11 cellular contexts compared by ENCODE assay signal in the genomic region with DNA sequence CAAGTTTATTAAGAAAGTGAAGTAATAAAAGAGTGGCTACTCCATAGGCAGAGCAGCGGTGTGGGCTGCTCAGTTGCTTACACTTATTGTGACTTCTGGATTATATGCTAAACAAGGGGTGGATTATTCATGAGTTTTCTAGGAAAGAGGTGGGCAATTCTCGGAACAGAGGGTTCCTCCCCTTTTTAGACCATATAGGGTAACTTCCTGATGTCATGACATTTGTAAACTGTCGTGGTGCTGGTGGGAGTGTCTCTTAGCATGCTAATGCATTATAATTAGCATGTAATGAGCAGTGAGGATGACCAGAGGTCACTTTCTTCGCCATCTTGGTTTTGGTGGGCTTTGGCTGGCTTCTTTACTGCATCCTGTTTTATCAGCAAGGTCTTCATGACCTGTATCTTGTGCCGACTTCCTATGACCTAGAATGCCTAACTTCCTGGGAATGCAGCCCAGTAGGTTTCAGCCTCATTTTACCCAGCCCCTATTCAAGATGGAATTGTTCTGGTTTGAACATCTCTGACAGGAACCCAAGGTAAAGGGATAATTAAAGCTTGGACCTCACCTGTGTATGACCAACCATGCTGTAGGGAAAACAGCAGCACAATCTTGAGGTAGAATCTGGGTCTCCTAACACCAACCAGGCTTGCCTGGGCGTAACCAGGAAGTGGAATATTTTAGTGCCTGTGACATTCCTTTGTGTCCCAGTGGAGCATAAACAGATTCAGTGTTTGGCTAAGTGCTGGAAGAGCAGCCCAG.
DNase-seq lines count a peak whose midpoint lies in the region; ATAC-seq, FAIRE-seq and TF ChIP-seq lines count a peak whose summit lies in the region.
"Had no signal": no experiment of that assay in that cellular context is flagged by ENCODE, and none has a peak within 500 bp of the region (broad histone marks: within the 10 kb centered on the region; RNA-seq: fewer than 3 reads in every experiment).

No MANE protein-coding gene starts in this region.

- no peaks in the 10 kb centered on the region for H3K9me2 ChIP-seq in hepatocyte (replicated peaks; ENCODE audit: insufficient read depth)

- no TSS peak for BruUV-seq in Calu3 (replicated peaks; lab: Mats Ljungman, UMichigan)

- H3K27ac Mint-ChIP-seq in Calu3 (ENCODE audit: unreplicated experiment) = peak overlapping the region; percentile 98
- peak overlapping the region; percentile 80 for H3K27ac Mint-ChIP-seq in T-helper 17 cell
- H3K27ac Mint-ChIP-seq in CD8-positive, alpha-beta memory T cell = peak overlapping the region in 2 of 8 donors; percentile 79 to 85

- ATAC-seq in T-helper 17 cell (no peak), GM18867 (IDR thresholded peaks at IDR 0.05; ENCODE audit: unreplicated experiment) (no peak), HG03469 (IDR thresholded peaks at IDR 0.05; ENCODE audit: unreplicated experiment) (no peak)

- DNase-seq in Calu3 (peak; percentile 52), T-helper 17 cell (no peak), hepatocyte (ENCODE audit: low spot score) (no peak), small intestine (peak; percentile 47)
- DNase-seq in CD8-positive, alpha-beta memory T cell = no peak
- DNase-seq: activated naive CD8-positive, alpha-beta T cell treated with anti-CD3 and anti-CD28 coated beads, Interleukin-2, amount 50 U/mL, for 24 hours; cortex of kidney; NCI-H187 treated with DMSO at 0.1 percent for 48 hours; stimulated activated CD4-positive, alpha-beta T cell treated with anti-CD3 and anti-CD28 coated beads, Interleukin-1b, Interleukin-23, amount 100 ng/mL, for 48 hours had no signal

- H3K9me3 Mint-ChIP-seq in Calu3 (ENCODE audit: low read depth, unreplicated experiment) = peaks cover 5% of the 10 kb centered on the region
- H3K9me3 Mint-ChIP-seq in CD8-positive, alpha-beta memory T cell = no peaks in the 10 kb centered on the region

- CTCF ChIA-PET in Calu3 (lab: Charles Lee) = no interaction called here
- CTCF ChIA-PET in CD8-positive, alpha-beta memory T cell (lab: Charles Lee) = no interaction called here

- no peaks in the 10 kb centered on the region for H3K27me3 ChIP-seq in hepatocyte
- no peaks in the 10 kb centered on the region for H3K27me3 ChIP-seq in small intestine (ENCODE audit: control insufficient read depth in 2 of 2, insufficient read depth in 2 of 2, low read length in 2 of 2)
- H3K27me3 ChIP-seq in CD8-positive, alpha-beta memory T cell (ENCODE audit: insufficient read depth, low read length, poor library complexity, severe bottlenecking) = no peaks in the 10 kb centered on the region

- no peaks in the 10 kb centered on the region for H4K20me1 ChIP-seq in hepatocyte (ENCODE audit: insufficient read depth, poor library complexity, severe bottlenecking)

- peak overlapping the region; percentile 52 for H3K27ac ChIP-seq in hepatocyte
- H3K27ac ChIP-seq in small intestine (ENCODE audit: low read depth in 1 of 2, low read length in 1 of 2) = peak overlapping the region; percentile 61 to 91
- no peak overlapping the region for H3K27ac ChIP-seq in CD8-positive, alpha-beta memory T cell (ENCODE audit: low read depth, low read length)

- H3K4me2 ChIP-seq in hepatocyte = no peak overlapping the region

- TF ChIP-seq CTCF in Calu3 (IDR thresholded peaks at IDR 0.05; ENCODE audit: unreplicated experiment) (no peak), hepatocyte (IDR thresholded peaks at IDR 0.05; ENCODE audit: poor library complexity) (no peak)

- no peak for FAIRE-seq in small intestine (lab: Jason Lieb, UNC)

- POLR2A ChIA-PET in CD8-positive, alpha-beta memory T cell (lab: Charles Lee) = no interaction called here

- H3K9me3 ChIP-seq in T-helper 17 cell (ENCODE audit: control insufficient read depth, low read length, poor library complexity, severe bottlenecking) (no peaks in the 10 kb centered on the region), hepatocyte (ENCODE audit: low read depth) (no peaks in the 10 kb centered on the region), small intestine (ENCODE audit: control insufficient read depth, low read depth) (no peaks in the 10 kb centered on the region)
- no peaks in the 10 kb centered on the region for H3K9me3 ChIP-seq in CD8-positive, alpha-beta memory T cell (ENCODE audit: low read length)

- H2AFZ ChIP-seq in hepatocyte = no peak overlapping the region

- H3K36me3 ChIP-seq in hepatocyte (replicated peaks; ENCODE audit: insufficient read depth, low read depth) (no peaks in the 10 kb centered on the region), small intestine (ENCODE audit: control insufficient read depth in 2 of 2, insufficient read depth in 2 of 2, low read length in 2 of 2) (no peaks in the 10 kb centered on the region)
- H3K36me3 ChIP-seq in CD8-positive, alpha-beta memory T cell (ENCODE audit: insufficient read depth, low read length) = no peaks in the 10 kb centered on the region

- H3K27me3 Mint-ChIP-seq in Calu3 (ENCODE audit: unreplicated experiment) = no peaks in the 10 kb centered on the region
- H3K27me3 Mint-ChIP-seq in T-helper 17 cell = no peaks in the 10 kb centered on the region
- no peaks in the 10 kb centered on the region for H3K27me3 Mint-ChIP-seq in CD8-positive, alpha-beta memory T cell
- H3K27me3 Mint-ChIP-seq: activated naive CD8-positive, alpha-beta T cell treated with anti-CD3 and anti-CD28 coated beads, Interleukin-2, amount 50 U/mL, for 24 hours had no signal

- peaks cover 37% of the 10 kb centered on the region for H3K4me1 ChIP-seq in hepatocyte (ENCODE audit: insufficient read depth)
- H3K4me1 ChIP-seq in small intestine (ENCODE audit: control insufficient read depth in 2 of 2, insufficient read depth in 1 of 2, low read depth in 1 of 2, low read length in 1 of 2) = peaks cover 16 to 18% of the 10 kb centered on the region in 2 donors
- peaks cover 16% of the 10 kb centered on the region for H3K4me1 ChIP-seq in CD8-positive, alpha-beta memory T cell (ENCODE audit: insufficient read depth, low read length)

- H3K36me3 Mint-ChIP-seq in Calu3 (ENCODE audit: insufficient read depth, unreplicated experiment) (peaks cover 45% of the 10 kb centered on the region), T-helper 17 cell (ENCODE audit: low read depth) (peaks cover 2% of the 10 kb centered on the region)
- H3K36me3 Mint-ChIP-seq in CD8-positive, alpha-beta memory T cell = peaks cover 0 to 4% (median 0%) of the 10 kb centered on the region in 3 donors

- H3K4me3 ChIP-seq in hepatocyte (no peak overlapping the region), small intestine (ENCODE audit: low read depth in 1 of 2, low read length in 2 of 2) (no peak overlapping the region)
- no peak overlapping the region for H3K4me3 ChIP-seq in CD8-positive, alpha-beta memory T cell (ENCODE audit: low read length)

- no peaks in the 10 kb centered on the region for H3K79me2 ChIP-seq in hepatocyte

- intact Hi-C loops in Calu3 (cut with micrococcal nuclease; ENCODE audit: unreplicated experiment) = loop anchor here (5.0 to 10.0 kb wide), 2 partner anchors 94 to 322 kb away; partner anchors contain the start of genes IL15RA and PFKFB3

- H3K4me1 Mint-ChIP-seq in Calu3 (ENCODE audit: low read depth, unreplicated experiment) (peaks cover 87% of the 10 kb centered on the region), T-helper 17 cell (peaks cover 41% of the 10 kb centered on the region)
- H3K4me1 Mint-ChIP-seq in CD8-positive, alpha-beta memory T cell = peaks cover 20 to 54% (median 28%) of the 10 kb centered on the region in 3 donors

- peak overlapping the region; percentile 43 for H3K4me3 Mint-ChIP-seq in Calu3 (ENCODE audit: low read depth, unreplicated experiment)
- H3K4me3 Mint-ChIP-seq in T-helper 17 cell = no peak overlapping the region
- H3K4me3 Mint-ChIP-seq in CD8-positive, alpha-beta memory T cell = no peak overlapping the region
- H3K4me3 Mint-ChIP-seq: activated naive CD8-positive, alpha-beta T cell treated with anti-CD3 and anti-CD28 coated beads, Interleukin-2, amount 50 U/mL, for 24 hours had no signal

- WGBS in hepatocyte (ENCODE audit: low lambda C conversion rate, missing lambda C conversion rate) = 79% methylated on average over 6 of the region's 6 CpGs
- 68 to 80% (median 74%) methylated on average over 6 of the region's 6 CpGs for WGBS in small intestine, 3 donors

Comparison
In these comparisons a context has a peak if more than half of its experiments do, and no peak if none do; other contexts are left out.
1. DNase-seq: peak in Calu3 (single experiment) and small intestine (single experiment); none in T-helper 17 cell (0 of 3), hepatocyte (single experiment) and CD8-positive, alpha-beta memory T cell (0 of 5).